In genomic region chr1:69320679-69321310, GRCh38 we compare ENCODE assay signal across 13 cellular contexts.
A peak's percentile ranks its signal among the peaks of the same experiment; 100 is the strongest.
DNase-seq lines count a peak whose midpoint lies in the region; ATAC-seq lines count a peak whose summit lies in the region.
"Had no signal": no experiment of that assay in that cellular context is flagged by ENCODE, and none has a peak within 500 bp of the region (broad histone marks: within the 10 kb centered on the region; RNA-seq: fewer than 3 reads in every experiment).

No MANE protein-coding gene starts in this region.

- intact Hi-C loops in posterior cingulate gyrus (cut with DNase I) = no loop called here

- peak; percentile 86 for ATAC-seq in GM18861 (IDR thresholded peaks at IDR 0.05; ENCODE audit: unreplicated experiment)
- ATAC-seq in HG02610 (IDR thresholded peaks at IDR 0.05; ENCODE audit: unreplicated experiment) = peak; percentile 79
- peak; percentile 90 for ATAC-seq in HG03520 (IDR thresholded peaks at IDR 0.05; ENCODE audit: unreplicated experiment)
- ATAC-seq: CD8-positive, alpha-beta T cell had no signal

- DNase-seq in putamen (ENCODE audit: low spot score) = peak; percentile 34
- no peak for DNase-seq in NCI-H2227 treated with DMSO at 0.1 percent for 48 hours (lab: John Stamatoyannopoulos, UW)
- DNase-seq in posterior cingulate gyrus = no peak
- no peak for DNase-seq in hypothalamus (lab: John Stamatoyannopoulos, UW)
- DNase-seq: activated CD4-positive, alpha-beta T cell treated with anti-CD3 and anti-CD28 coated beads, Interleukin-2, amount 50 U/mL, for 48 hours; brain microvascular endothelial cell; CD8-positive, alpha-beta T cell; GDM1; NCI-H226; occipital lobe had no signal
